In genomic region chr7:148906707-148907498, GRCh38 we compare ENCODE assay signal across 1 cellular context.
TF ChIP-seq lines count a peak whose summit lies in the region.

No MANE protein-coding gene starts in this region.

TF ChIP-seq in SK-N-SH, 30 proteins besides CTCF, POLR2A, EP300 and RAD21:
- TF ChIP-seq ZBTB33 (IDR thresholded peaks at IDR 0.05; ENCODE audit: borderline replicate concordance, low read depth) (no peak), GATA2 (CRISPR knock-in tag; IDR thresholded peaks at IDR 0.05) (peak; percentile 97), EZH2phosphoT487 (IDR thresholded peaks at IDR 0.05; ENCODE audit: borderline replicate concordance, low read depth) (no peak), YY1 (IDR thresholded peaks at IDR 0.05; ENCODE audit: low read depth) (no peak), REST (IDR thresholded peaks at IDR 0.05; ENCODE audit: low read depth, low read length) (no peak), FOXJ3 (CRISPR knock-in tag; IDR thresholded peaks at IDR 0.05) (0 out of 2 replicates have a peak, but pooled peaks have one; percentile 18), SMC3 (IDR thresholded peaks at IDR 0.05; ENCODE audit: low read depth, low read length) (no peak), NRF1 (IDR thresholded peaks at IDR 0.05; ENCODE audit: low read depth, low read length) (no peak), POLR2AphosphoS5 (IDR thresholded peaks at IDR 0.05; ENCODE audit: low read depth, low read length) (no peak), RXRA (IDR thresholded peaks at IDR 0.05; ENCODE audit: borderline replicate concordance, low read depth) (no peak), MEF2A (IDR thresholded peaks at IDR 0.05; ENCODE audit: borderline replicate concordance, low read depth) (no peak), MXI1 (IDR thresholded peaks at IDR 0.05; ENCODE audit: low read depth, low read length) (peak; percentile 45; the same call in 1 of the 2 replicates), FOXM1 (IDR thresholded peaks at IDR 0.05; ENCODE audit: low read depth) (no peak), RFX5 (IDR thresholded peaks at IDR 0.05; ENCODE audit: low read length) (no peak), NFIC (IDR thresholded peaks at IDR 0.05; ENCODE audit: borderline replicate concordance) (no peak), PBX3 (IDR thresholded peaks at IDR 0.05) (no peak), SIN3A (IDR thresholded peaks at IDR 0.05; ENCODE audit: borderline replicate concordance, low read depth, low read length) (no peak), MAX (IDR thresholded peaks at IDR 0.05; ENCODE audit: low read depth) (no peak), GABPA (IDR thresholded peaks at IDR 0.05; ENCODE audit: low read depth) (no peak), USF2 (IDR thresholded peaks at IDR 0.05; ENCODE audit: borderline replicate concordance, low read depth, low read length) (no peak), USF1 (IDR thresholded peaks at IDR 0.05; ENCODE audit: borderline replicate concordance, low read depth) (no peak), IRF3 (IDR thresholded peaks at IDR 0.05; ENCODE audit: low read depth, low read length) (no peak), RCOR1 (IDR thresholded peaks at IDR 0.05; ENCODE audit: low read length) (peak; percentile 85), ELF1 (IDR thresholded peaks at IDR 0.05) (no peak), TEAD4 (IDR thresholded peaks at IDR 0.05; ENCODE audit: borderline replicate concordance, insufficient read depth) (no peak), CHD2 (IDR thresholded peaks at IDR 0.05; ENCODE audit: low read length, partially characterized antibody) (peak; percentile 52), TCF12 (IDR thresholded peaks at IDR 0.05) (peak; percentile 66), JUND (IDR thresholded peaks at IDR 0.05) (no peak), FOSL2 (IDR thresholded peaks at IDR 0.05; ENCODE audit: borderline replicate concordance, low read depth) (no peak), TAF1 (IDR thresholded peaks at IDR 0.05; ENCODE audit: borderline replicate concordance, low read depth, low read length) (no peak)
TF ChIP-seq in SK-N-SH: peak in this region for 6.
